Comparison of ENCODE assay signal across 13 cellular contexts in the genomic region with DNA sequence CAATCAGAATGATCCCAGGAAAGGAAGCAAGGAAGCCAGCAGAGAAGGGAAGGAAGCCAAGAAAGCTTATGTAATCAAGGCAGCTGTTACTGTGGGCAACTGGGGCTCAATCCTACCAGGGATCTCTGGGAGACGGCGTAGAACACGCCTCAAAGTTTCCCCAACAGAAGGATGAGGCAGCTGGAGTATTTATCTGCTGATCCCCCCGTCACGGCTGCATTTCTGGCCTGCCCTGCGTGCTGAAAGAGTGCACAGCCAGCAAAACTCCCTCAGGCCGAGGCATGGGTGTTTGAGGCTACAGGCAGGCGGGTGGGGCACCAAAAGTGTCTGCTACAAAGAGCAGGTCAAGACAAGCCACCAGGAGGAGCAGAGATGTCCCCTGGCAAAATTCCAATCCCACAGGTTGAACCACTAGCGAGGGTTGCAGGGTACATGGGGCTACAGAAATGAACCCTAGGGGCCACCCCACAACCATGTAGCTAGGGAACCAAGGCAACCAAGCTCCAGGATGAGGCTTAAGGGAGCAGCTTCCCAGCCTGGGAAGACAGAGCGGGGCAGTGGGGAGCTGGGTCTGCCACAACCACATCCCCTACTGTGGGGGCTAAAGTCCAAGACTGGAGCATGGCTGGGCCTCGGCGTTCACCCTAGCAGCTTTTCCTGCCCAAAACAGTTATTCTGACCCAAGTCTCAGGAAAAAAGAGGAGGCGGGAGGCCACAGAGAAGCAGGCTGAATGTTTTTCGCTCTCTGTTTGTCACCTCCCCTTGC.
DNase-seq lines count a peak whose midpoint lies in the region; ATAC-seq, FAIRE-seq and TF ChIP-seq lines count a peak whose summit lies in the region.
"Had no signal": no experiment of that assay in that cellular context is flagged by ENCODE, and none has a peak within 500 bp of the region (broad histone marks: within the 10 kb centered on the region; RNA-seq: fewer than 3 reads in every experiment).

No MANE protein-coding gene starts in this region.

- 54 to 62% (median 55%) methylated on average over 14 of the region's 14 CpGs for WGBS in ovary, 3 donors

- H3K9me3 ChIP-seq in endothelial cell of umbilical vein (replicated peaks; ENCODE audit: control insufficient read depth, insufficient read depth, low read length) = no peaks in the 10 kb centered on the region
- H3K9me3 ChIP-seq in ovary = no peaks in the 10 kb centered on the region
- H3K9me3 ChIP-seq: vagina had no signal

- ATAC-seq in HG03439 (IDR thresholded peaks at IDR 0.05; ENCODE audit: unreplicated experiment) = no peak
- no peak for ATAC-seq in HG03354 (IDR thresholded peaks at IDR 0.05; ENCODE audit: poor library complexity, severe bottlenecking, unreplicated experiment)
- no peak for ATAC-seq in GM18868 (IDR thresholded peaks at IDR 0.05; ENCODE audit: unreplicated experiment)
- ATAC-seq in HG03457 (IDR thresholded peaks at IDR 0.05; ENCODE audit: unreplicated experiment) = no peak

- no peaks in the 10 kb centered on the region for H3K79me2 ChIP-seq in endothelial cell of umbilical vein (ENCODE audit: control insufficient read depth, insufficient read depth, low read length)

- no peak overlapping the region for H2AFZ ChIP-seq in endothelial cell of umbilical vein (ENCODE audit: low read depth, low read length)

- TF ChIP-seq CTCF in endothelial cell of umbilical vein (IDR thresholded peaks at IDR 0.05; ENCODE audit: extremely low read depth in 1 of 2, insufficient read depth in 1 of 2, low read depth in 1 of 2, low read length in 2 of 2) (no peak), ovary (IDR thresholded peaks at IDR 0.05) (no peak)

- peak; percentile 76 for DNase-seq in ELF-1 (ENCODE audit: low read depth, low spot score)
- DNase-seq in NCI-H226 = peak; percentile 55
- no peak for DNase-seq in endothelial cell of umbilical vein (ENCODE audit: low read depth, low spot score)
- DNase-seq in ovary = peak; percentile 47 to 65 (median 55)
- DNase-seq: NCI-H2029 treated with DMSO at 0.1 percent for 48 hours, nucleus accumbens, SW 1271 had no signal

- H4K20me1 ChIP-seq in endothelial cell of umbilical vein (replicated peaks; ENCODE audit: control insufficient read depth, extremely low read depth, insufficient read depth, low read length) = no peaks in the 10 kb centered on the region

- no peak overlapping the region for H3K9ac ChIP-seq in endothelial cell of umbilical vein (replicated peaks; ENCODE audit: extremely low read depth, insufficient read depth, low read length)

- H3K36me3 ChIP-seq in endothelial cell of umbilical vein (ENCODE audit: control insufficient read depth in 2 of 2, extremely low read depth in 1 of 2, insufficient read depth in 2 of 2, low read length in 2 of 2) (no peaks in the 10 kb centered on the region), ovary (no peaks in the 10 kb centered on the region)
- H3K36me3 ChIP-seq: vagina had no signal

- no peak overlapping the region for H3K4me2 ChIP-seq in endothelial cell of umbilical vein (ENCODE audit: insufficient read depth, low read length)

- POLR2A ChIA-PET in endothelial cell of umbilical vein (lab: Charles Lee) = no interaction called here

- no peaks in the 10 kb centered on the region for H3K9me1 ChIP-seq in endothelial cell of umbilical vein (replicated peaks; ENCODE audit: control insufficient read depth, extremely low read depth, insufficient read depth, low read length)

- intact Hi-C loops in endothelial cell of umbilical vein (cut with micrococcal nuclease) (no loop called here), ovary (cut with DNase I) (no loop called here)

- no TSS peak for BruUV-seq in endothelial cell of umbilical vein (replicated peaks; lab: Mats Ljungman, UMichigan)

- no peak for TF ChIP-seq POLR2A in endothelial cell of umbilical vein (IDR thresholded peaks at IDR 0.05; ENCODE audit: low read depth, low read length)
- no peak for TF ChIP-seq POLR2A in ovary (IDR thresholded peaks at IDR 0.05)

- CTCF ChIA-PET in endothelial cell of umbilical vein (lab: Charles Lee) = interaction anchor here (1.2 kb wide), 1 partner anchor 73 kb away, joined by 3 read pairs; no protein-coding TSS in a partner anchor

- H3K27me3 ChIP-seq in endothelial cell of umbilical vein (ENCODE audit: control insufficient read depth in 2 of 2, insufficient read depth in 2 of 2, low read length in 2 of 2) (no peaks in the 10 kb centered on the region), ovary (no peaks in the 10 kb centered on the region)
- H3K27me3 ChIP-seq: vagina had no signal

- no peak overlapping the region for H3K4me3 ChIP-seq in endothelial cell of umbilical vein (replicated peaks in 1 of 3; ENCODE audit: insufficient read depth in 1 of 3, low read depth in 1 of 3, low read length in 3 of 3)
- no peak overlapping the region for H3K4me3 ChIP-seq in ovary
- H3K4me3 ChIP-seq: vagina had no signal

- H3K27ac ChIP-seq in endothelial cell of umbilical vein (ENCODE audit: insufficient read depth, low read depth, low read length) (no peak overlapping the region), ovary (peak overlapping the region in 1 of 2 donors; percentile 39)
- H3K27ac ChIP-seq: HL-60, vagina had no signal

- FAIRE-seq in endothelial cell of umbilical vein (lab: Jason Lieb, UNC) = peak; percentile 12

- dilution Hi-C loops in endothelial cell of umbilical vein (cut with MboI; ENCODE audit: extremely low pct_ligation_motif_present, low sequenced_read_pairs) = no loop called here

- H3K4me1 ChIP-seq in endothelial cell of umbilical vein (ENCODE audit: control insufficient read depth, extremely low read depth, insufficient read depth, low read length) (no peaks in the 10 kb centered on the region), ovary (ENCODE audit: insufficient read depth) (peaks cover 2% of the 10 kb centered on the region)
- H3K4me1 ChIP-seq: vagina had no signal

- TF ChIP-seq EP300 in ovary (IDR thresholded peaks at IDR 0.05) = no peak

TF ChIP-seq in endothelial cell of umbilical vein, 7 proteins besides CTCF, POLR2A, EP300 and RAD21:
- no peak for TF ChIP-seq MYC (IDR thresholded peaks at IDR 0.05; ENCODE audit: low read depth, low read length)
- TF ChIP-seq POLR2AphosphoS5 (IDR thresholded peaks at IDR 0.05; ENCODE audit: insufficient read depth, low read depth, low read length) = no peak
- TF ChIP-seq EZH2 (IDR thresholded peaks at IDR 0.05; ENCODE audit: borderline replicate concordance, low read depth, low read length, severe bottlenecking) = no peak
- TF ChIP-seq JUN (IDR thresholded peaks at IDR 0.05; ENCODE audit: borderline replicate concordance, insufficient read depth, insufficient read length, low read depth) = no peak
- TF ChIP-seq, protein P1, sequence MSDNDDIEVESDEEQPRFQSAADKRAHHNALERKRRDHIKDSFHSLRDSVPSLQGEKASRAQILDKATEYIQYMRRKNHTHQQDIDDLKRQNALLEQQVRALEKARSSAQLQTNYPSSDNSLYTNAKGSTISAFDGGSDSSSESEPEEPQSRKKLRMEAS (IDR thresholded peaks at IDR 0.05; ENCODE audit: insufficient read depth, insufficient read length) = no peak
- TF ChIP-seq GATA2 (IDR thresholded peaks at IDR 0.05; ENCODE audit: insufficient read depth, insufficient read length, low read depth, low read length) = no peak
- no peak for TF ChIP-seq FOS (IDR thresholded peaks at IDR 0.05; ENCODE audit: borderline replicate concordance, insufficient read depth, low read length)
